ENCODE assay signal across 13 cellular contexts in the genomic region with DNA sequence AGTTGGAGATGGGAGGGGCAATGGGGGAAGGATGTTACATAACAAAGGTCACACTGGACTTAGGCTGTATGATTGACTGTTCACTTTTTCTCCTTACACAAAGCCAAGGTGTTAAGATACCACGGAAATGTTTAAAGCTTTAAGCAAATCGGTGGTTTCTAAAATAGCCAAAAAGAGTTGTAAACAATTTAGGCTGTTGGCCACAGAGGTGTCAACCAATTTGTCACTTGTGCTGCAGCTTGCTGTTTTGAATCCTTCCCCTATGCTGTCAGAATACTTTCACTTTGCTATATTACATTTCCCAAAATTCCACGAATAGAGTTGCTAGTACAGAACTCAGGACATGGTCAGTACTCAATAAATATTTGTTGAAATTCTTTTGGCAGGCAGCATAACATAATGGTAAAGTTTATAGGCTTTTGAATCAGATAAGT.
A peak's percentile ranks its signal among the peaks of the same experiment; 100 is the strongest.
DNase-seq lines count a peak whose midpoint lies in the region; ATAC-seq and TF ChIP-seq lines count a peak whose summit lies in the region.
"Had no signal": no experiment of that assay in that cellular context is flagged by ENCODE, and none has a peak within 500 bp of the region (broad histone marks: within the 10 kb centered on the region; RNA-seq: fewer than 3 reads in every experiment).

No MANE protein-coding gene starts in this region.

- H3K9me3 ChIP-seq in mucosa of descending colon: no peaks in the 10 kb centered on the region
- H3K9me3 ChIP-seq: upper lobe of left lung had no signal

- DNase-seq in mucosa of descending colon (no peak), ureter (ENCODE audit: low spot score) (no peak)
- DNase-seq in activated CD4-positive, alpha-beta memory T cell treated with anti-CD3 and anti-CD28 coated beads, Interleukin-2, amount 10 ng/mL, durations not matched to agents 7 days and 5 days: no peak
- DNase-seq: activated naive CD4-positive, alpha-beta T cell treated with anti-CD3 and anti-CD28 coated beads for 36 hours; CD4-positive, CD25-positive, alpha-beta regulatory T cell; NCI-H1105 treated with DMSO at 0.1 percent for 48 hours; upper lobe of left lung had no signal

- no peak overlapping the region for H3K27ac Mint-ChIP-seq in activated CD4-positive, alpha-beta memory T cell treated with anti-CD3 and anti-CD28 coated beads, Interleukin-2, amount 10 ng/mL, durations not matched to agents 7 days and 5 days
- H3K27ac Mint-ChIP-seq: activated naive CD4-positive, alpha-beta T cell treated with anti-CD3 and anti-CD28 coated beads for 36 hours; WTC11 had no signal

- H3K27me3 Mint-ChIP-seq in activated CD4-positive, alpha-beta memory T cell treated with anti-CD3 and anti-CD28 coated beads, Interleukin-2, amount 10 ng/mL, durations not matched to agents 7 days and 5 days: no peaks in the 10 kb centered on the region
- H3K27me3 Mint-ChIP-seq: CD4-positive, CD25-positive, alpha-beta regulatory T cell had no signal

- H3K9me3 Mint-ChIP-seq in activated CD4-positive, alpha-beta memory T cell treated with anti-CD3 and anti-CD28 coated beads, Interleukin-2, amount 10 ng/mL, durations not matched to agents 7 days and 5 days: no peaks in the 10 kb centered on the region
- H3K9me3 Mint-ChIP-seq: activated naive CD4-positive, alpha-beta T cell treated with anti-CD3 and anti-CD28 coated beads for 36 hours had no signal

- no peak overlapping the region for H3K4me3 ChIP-seq in mucosa of descending colon
- H3K4me3 ChIP-seq: upper lobe of left lung had no signal

- H3K36me3 ChIP-seq in mucosa of descending colon (ENCODE audit: low read depth): no peaks in the 10 kb centered on the region

- CTCF ChIA-PET in activated CD4-positive, alpha-beta memory T cell treated with anti-CD3 and anti-CD28 coated beads, Interleukin-2, amount 10 ng/mL, durations not matched to agents 7 days and 5 days (lab: Charles Lee): no interaction called here

- H3K4me1 Mint-ChIP-seq in activated CD4-positive, alpha-beta memory T cell treated with anti-CD3 and anti-CD28 coated beads, Interleukin-2, amount 10 ng/mL, durations not matched to agents 7 days and 5 days: peaks cover 12% of the 10 kb centered on the region
- H3K4me1 Mint-ChIP-seq: WTC11 had no signal

- ATAC-seq in GM18502 (IDR thresholded peaks at IDR 0.05; ENCODE audit: poor library complexity, unreplicated experiment): peak; percentile 56
- peak; percentile 69 for ATAC-seq in GM21423 (IDR thresholded peaks at IDR 0.05; ENCODE audit: unreplicated experiment)
- ATAC-seq in HG03432 (IDR thresholded peaks at IDR 0.05; ENCODE audit: unreplicated experiment): peak; percentile 60
- peak; percentile 16 for ATAC-seq in mucosa of descending colon
- ATAC-seq in activated CD4-positive, CD25-positive, alpha-beta regulatory T cell treated with anti-CD3 and anti-CD28 coated beads, Interleukin-2, amount 50 U/mL, for 24 hours: no peak
- no peak for ATAC-seq in GM21381 (IDR thresholded peaks at IDR 0.05; ENCODE audit: unreplicated experiment)
- ATAC-seq: WTC11 had no signal

- H3K4me1 ChIP-seq in mucosa of descending colon (ENCODE audit: low read depth): no peaks in the 10 kb centered on the region

- peaks cover 47% of the 10 kb centered on the region for H3K36me3 Mint-ChIP-seq in activated CD4-positive, alpha-beta memory T cell treated with anti-CD3 and anti-CD28 coated beads, Interleukin-2, amount 10 ng/mL, durations not matched to agents 7 days and 5 days (ENCODE audit: low read depth)

- POLR2A ChIA-PET in activated CD4-positive, alpha-beta memory T cell treated with anti-CD3 and anti-CD28 coated beads, Interleukin-2, amount 10 ng/mL, durations not matched to agents 7 days and 5 days (lab: Charles Lee): no interaction called here

- intact Hi-C loops in mucosa of descending colon (cut with DNase I, micrococcal nuclease): no loop called here

- no peak for TF ChIP-seq CTCF in mucosa of descending colon (IDR thresholded peaks at IDR 0.05)

- H3K4me3 Mint-ChIP-seq in activated CD4-positive, alpha-beta memory T cell treated with anti-CD3 and anti-CD28 coated beads, Interleukin-2, amount 10 ng/mL, durations not matched to agents 7 days and 5 days: no peak overlapping the region
- H3K4me3 Mint-ChIP-seq: activated naive CD4-positive, alpha-beta T cell treated with anti-CD3 and anti-CD28 coated beads for 36 hours; WTC11 had no signal

Comparison
In these comparisons a context has a peak if more than half of its experiments do, and no peak if none do; other contexts are left out.
1. ATAC-seq: peak in GM18502 (single experiment), GM21423 (single experiment), HG03432 (single experiment) and mucosa of descending colon (single experiment); none in activated CD4-positive, CD25-positive, alpha-beta regulatory T cell treated with anti-CD3 and anti-CD28 coated beads, Interleukin-2, amount 50 U/mL, for 24 hours (0 of 2) and GM21381 (single experiment).